Comparison of ENCODE assay signal across 18 cellular contexts in the genomic region with DNA sequence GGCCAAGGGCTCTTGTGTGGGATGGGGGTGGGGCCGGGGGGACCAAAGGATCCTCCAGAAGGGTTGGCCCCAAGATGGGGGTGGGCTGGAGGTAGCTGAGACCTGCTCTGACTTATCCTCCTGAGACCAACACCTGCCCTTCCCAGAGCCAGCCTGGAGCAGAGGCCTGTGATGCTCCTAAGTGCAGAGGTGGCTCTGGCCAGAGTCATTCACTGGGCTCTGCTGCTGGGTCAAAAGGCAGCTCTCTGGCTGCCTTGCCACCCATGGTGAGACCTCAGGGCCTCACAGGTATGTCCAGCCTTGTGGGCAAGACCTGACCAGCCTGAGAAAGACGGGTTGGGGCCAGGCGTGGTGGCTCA. TPM values are rescaled to one million over a fixed set of nuclear protein-coding genes. Genes with fewer than 3 reads are reported as not detected.
"Had no signal": no experiment of that assay in that cellular context is flagged by ENCODE, and none has a peak within 500 bp of the region (broad histone marks: within the 10 kb centered on the region; RNA-seq: fewer than 3 reads in every experiment).

No MANE protein-coding gene starts in this region.

- H3K27me3 ChIP-seq: gastroesophageal sphincter, heart right ventricle, tibial artery had no signal

- H3K9me3 ChIP-seq: gastroesophageal sphincter, heart right ventricle, tibial artery had no signal

- H3K4me3 Mint-ChIP-seq: activated naive CD4-positive, alpha-beta T cell treated with anti-CD3 and anti-CD28 coated beads for 36 hours; activated naive CD8-positive, alpha-beta T cell treated with anti-CD3 and anti-CD28 coated beads, Interleukin-2, amount 50 U/mL, for 24 hours; activated T-helper 17 cell treated with anti-CD3 and anti-CD28 coated beads, Interleukin-2, amount 50 U/mL, for 72 hours; endodermal cell; nephron progenitor cell; stimulated activated naive B cell treated with anti-CD40 and anti-IgM and Interleukin-4, amounts not matched to agents 10 μg/mL and 1 μg/mL and 100 μg/mL, for 72 hours; T-cell had no signal

- DNase-seq: activated CD4-positive, alpha-beta T cell treated with anti-CD3 and anti-CD28 coated beads for 1 hour; activated CD4-positive, alpha-beta T cell treated with anti-CD3 and anti-CD28 coated beads, Interleukin-2, amount 50 U/mL, for 4 hours; activated naive CD4-positive, alpha-beta T cell treated with anti-CD3 and anti-CD28 coated beads for 36 hours; activated naive CD8-positive, alpha-beta T cell treated with anti-CD3 and anti-CD28 coated beads, Interleukin-2, amount 50 U/mL, for 24 hours; aorta; dermis blood vessel endothelial cell; endodermal cell; heart right ventricle; left colon; mesendoderm; nephron progenitor cell; retina; stimulated activated naive B cell treated with anti-CD40 and anti-IgM and Interleukin-4, amounts not matched to agents 10 μg/mL and 1 μg/mL and 100 μg/mL, for 72 hours; T-cell; T-helper 9 cell; tibial artery had no signal

- H3K4me1 ChIP-seq: tibial artery had no signal

- H3K27ac ChIP-seq: gastroesophageal sphincter, heart right ventricle, tibial artery had no signal

- ATAC-seq: activated naive CD8-positive, alpha-beta T cell treated with anti-CD3 and anti-CD28 coated beads, Interleukin-2, amount 50 U/mL, for 24 hours; activated T-helper 17 cell treated with anti-CD3 and anti-CD28 coated beads, Interleukin-2, amount 50 U/mL, for 72 hours; gastroesophageal sphincter; left colon; stimulated activated naive B cell treated with anti-CD40 and anti-IgM and Interleukin-4, amounts not matched to agents 10 μg/mL and 1 μg/mL and 100 μg/mL, for 72 hours; T-cell had no signal

- H3K4me1 Mint-ChIP-seq: activated naive CD8-positive, alpha-beta T cell treated with anti-CD3 and anti-CD28 coated beads, Interleukin-2, amount 50 U/mL, for 24 hours; activated T-helper 17 cell treated with anti-CD3 and anti-CD28 coated beads, Interleukin-2, amount 50 U/mL, for 72 hours; stimulated activated naive B cell treated with anti-CD40 and anti-IgM and Interleukin-4, amounts not matched to agents 10 μg/mL and 1 μg/mL and 100 μg/mL, for 72 hours; T-cell had no signal

- H3K27me3 Mint-ChIP-seq: activated naive CD8-positive, alpha-beta T cell treated with anti-CD3 and anti-CD28 coated beads, Interleukin-2, amount 50 U/mL, for 24 hours; activated T-helper 17 cell treated with anti-CD3 and anti-CD28 coated beads, Interleukin-2, amount 50 U/mL, for 72 hours; stimulated activated naive B cell treated with anti-CD40 and anti-IgM and Interleukin-4, amounts not matched to agents 10 μg/mL and 1 μg/mL and 100 μg/mL, for 72 hours; T-cell had no signal

- H3K4me3 ChIP-seq: gastroesophageal sphincter, heart right ventricle, tibial artery had no signal

- H3K27ac Mint-ChIP-seq: activated naive CD4-positive, alpha-beta T cell treated with anti-CD3 and anti-CD28 coated beads for 36 hours; activated naive CD8-positive, alpha-beta T cell treated with anti-CD3 and anti-CD28 coated beads, Interleukin-2, amount 50 U/mL, for 24 hours; activated T-helper 17 cell treated with anti-CD3 and anti-CD28 coated beads, Interleukin-2, amount 50 U/mL, for 72 hours; endodermal cell; nephron progenitor cell; stimulated activated naive B cell treated with anti-CD40 and anti-IgM and Interleukin-4, amounts not matched to agents 10 μg/mL and 1 μg/mL and 100 μg/mL, for 72 hours had no signal

- H3K9me3 Mint-ChIP-seq: activated naive CD4-positive, alpha-beta T cell treated with anti-CD3 and anti-CD28 coated beads for 36 hours; activated naive CD8-positive, alpha-beta T cell treated with anti-CD3 and anti-CD28 coated beads, Interleukin-2, amount 50 U/mL, for 24 hours; activated T-helper 17 cell treated with anti-CD3 and anti-CD28 coated beads, Interleukin-2, amount 50 U/mL, for 72 hours; T-cell had no signal

RNA-seq across cellular contexts. Expression of a gene that starts 0.4 kb away (rescaled TPM):
- total RNA-seq: activated naive CD4-positive, alpha-beta T cell treated with anti-CD3 and anti-CD28 coated beads for 36 hours had no signal

RNA-seq across cellular contexts. Expression of a gene that starts 18.8 kb away (rescaled TPM):
- total RNA-seq: activated naive CD4-positive, alpha-beta T cell treated with anti-CD3 and anti-CD28 coated beads for 36 hours; activated T-helper 17 cell treated with anti-CD3 and anti-CD28 coated beads, Interleukin-2, amount 50 U/mL, for 72 hours; dermis blood vessel endothelial cell had no signal
